1 cellular context compared by ENCODE assay signal in the genomic region with DNA sequence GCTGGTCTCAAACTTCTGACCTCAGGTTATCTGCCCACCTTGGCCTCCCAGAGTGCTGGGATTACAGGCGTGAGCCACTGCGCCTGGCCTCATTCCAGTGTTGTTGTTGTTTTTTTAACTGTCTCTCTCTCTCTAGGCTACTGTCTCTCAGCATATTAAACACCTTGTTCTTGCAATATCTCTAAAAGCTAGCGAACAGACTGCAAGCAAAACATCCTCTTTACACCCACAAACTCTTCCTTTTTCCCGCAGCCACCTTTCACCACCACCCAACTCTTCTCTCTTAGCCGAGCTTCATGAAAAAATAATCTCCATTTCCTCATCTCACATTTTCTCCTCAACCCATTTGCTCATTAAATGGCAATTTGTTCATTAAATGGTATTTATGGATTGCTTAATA.
TF ChIP-seq lines count a peak whose summit lies in the region.

No MANE protein-coding gene starts in this region.

TF ChIP-seq in WTC11, 78 proteins besides CTCF, POLR2A, EP300 and RAD21 (continued from another document):
- TF ChIP-seq ATF3 (CRISPR knock-in tag; conservative IDR thresholded peaks at IDR 0.05) (no peak), HMGA2 (CRISPR knock-in tag; IDR thresholded peaks at IDR 0.05) (no peak), NFATC4 (CRISPR knock-in tag; IDR thresholded peaks at IDR 0.05) (no peak), GTF2I (CRISPR knock-in tag; conservative IDR thresholded peaks at IDR 0.05) (no peak), ZNF317 (CRISPR knock-in tag; IDR thresholded peaks at IDR 0.05; ENCODE audit: borderline replicate concordance, low read depth) (no peak), JAZF1 (CRISPR knock-in tag; IDR thresholded peaks at IDR 0.05) (no peak)
- TF ChIP-seq, protein P1, sequence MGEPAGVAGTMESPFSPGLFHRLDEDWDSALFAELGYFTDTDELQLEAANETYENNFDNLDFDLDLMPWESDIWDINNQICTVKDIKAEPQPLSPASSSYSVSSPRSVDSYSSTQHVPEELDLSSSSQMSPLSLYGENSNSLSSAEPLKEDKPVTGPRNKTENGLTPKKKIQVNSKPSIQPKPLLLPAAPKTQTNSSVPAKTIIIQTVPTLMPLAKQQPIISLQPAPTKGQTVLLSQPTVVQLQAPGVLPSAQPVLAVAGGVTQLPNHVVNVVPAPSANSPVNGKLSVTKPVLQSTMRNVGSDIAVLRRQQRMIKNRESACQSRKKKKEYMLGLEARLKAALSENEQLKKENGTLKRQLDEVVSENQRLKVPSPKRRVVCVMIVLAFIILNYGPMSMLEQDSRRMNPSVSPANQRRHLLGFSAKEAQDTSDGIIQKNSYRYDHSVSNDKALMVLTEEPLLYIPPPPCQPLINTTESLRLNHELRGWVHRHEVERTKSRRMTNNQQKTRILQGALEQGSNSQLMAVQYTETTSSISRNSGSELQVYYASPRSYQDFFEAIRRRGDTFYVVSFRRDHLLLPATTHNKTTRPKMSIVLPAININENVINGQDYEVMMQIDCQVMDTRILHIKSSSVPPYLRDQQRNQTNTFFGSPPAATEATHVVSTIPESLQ (CRISPR knock-in tag; IDR thresholded peaks at IDR 0.05), result no peak
